ENCODE assay signal across 8 cellular contexts in the genomic region with DNA sequence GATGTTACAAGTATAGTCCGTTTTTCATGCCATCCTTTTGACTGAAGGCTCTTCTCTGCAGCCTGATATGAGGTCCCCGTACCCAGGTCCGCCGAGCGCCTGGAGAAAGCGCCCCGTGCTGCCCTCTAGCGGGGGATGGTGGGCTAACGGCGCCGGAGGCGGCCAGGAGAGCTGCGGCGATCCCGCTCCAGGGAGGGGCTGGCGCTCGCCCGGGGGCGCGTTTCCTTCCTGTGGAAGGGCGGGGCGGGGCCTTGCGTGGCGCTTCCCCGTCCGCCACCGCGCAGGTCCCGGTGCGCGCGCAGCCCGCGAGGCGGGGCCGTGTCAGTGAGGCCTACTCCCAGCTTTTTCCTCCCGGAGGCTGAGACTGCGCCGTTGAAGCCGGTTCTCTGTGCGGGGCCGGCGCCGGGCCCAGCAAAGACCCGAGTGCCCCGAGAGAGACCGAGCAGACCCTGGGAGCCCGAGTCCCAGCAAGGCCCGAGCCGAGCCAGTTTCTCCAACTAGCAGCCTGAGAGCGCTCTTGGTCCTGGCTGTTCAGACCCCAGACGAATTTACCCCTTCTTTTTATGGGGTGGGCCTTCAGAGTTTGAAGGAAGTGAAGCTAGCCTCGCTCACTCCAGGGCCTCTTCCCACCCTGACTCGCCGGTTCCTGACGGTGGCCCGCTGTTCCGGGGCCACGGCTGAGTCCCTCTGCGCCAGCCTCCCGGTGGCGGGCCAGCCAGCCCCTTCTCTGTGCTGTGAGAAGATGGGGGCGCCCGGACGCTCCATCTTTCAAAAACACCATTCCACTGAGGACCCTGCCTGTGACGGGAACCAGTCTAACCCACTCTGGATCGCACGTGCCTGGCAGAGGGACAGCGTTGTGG. TPM values are rescaled to one million over a fixed set of nuclear protein-coding genes. Genes with fewer than 3 reads are reported as not detected.
DNase-seq lines count a peak whose midpoint lies in the region; ATAC-seq and TF ChIP-seq lines count a peak whose summit lies in the region.

No MANE protein-coding gene starts in this region.

- H3K27ac ChIP-seq in C4-2B (peak overlapping the region; percentile 91), liver (ENCODE audit: low read depth in 1 of 2, low read length in 2 of 2) (peak overlapping the region; percentile 85 to 87)

- peaks cover 3 to 14% (median 9%) of the 10 kb centered on the region in 4 donors for H3K4me1 ChIP-seq in liver (ENCODE audit: control insufficient read depth in 4 of 4, insufficient read depth in 4 of 4, low read length in 3 of 4)

- TF ChIP-seq CTCF in C4-2B (conservative IDR thresholded peaks at IDR 0.05) (peak; percentile 98), liver (IDR thresholded peaks at IDR 0.05; ENCODE audit: low read depth, low read length, missing input control) (peak; percentile 95)

- TF ChIP-seq RAD21 in liver (IDR thresholded peaks at IDR 0.05), result peak; percentile 86 to 88

- peak overlapping the region; percentile 75 to 90 for H3K9ac ChIP-seq in liver (ENCODE audit: low read depth in 1 of 2, low read length in 2 of 2)

- H3K4me3 ChIP-seq in liver (ENCODE audit: low read depth in 1 of 3, low read length in 3 of 3), result peak overlapping the region; percentile 49 to 68 (median 67)

- WGBS in liver, result 3% methylated on average over 69 of the region's 69 CpGs

- H3K27me3 ChIP-seq in liver (ENCODE audit: control insufficient read depth in 4 of 4, insufficient read depth in 4 of 4, low read length in 3 of 4), result no peaks in the 10 kb centered on the region

- H3K36me3 ChIP-seq in liver (ENCODE audit: control insufficient read depth in 4 of 4, insufficient read depth in 3 of 4, low read depth in 1 of 4, low read length in 3 of 4), result peaks cover 5 to 27% (median 20%) of the 10 kb centered on the region in 4 donors

- H3K9me3 ChIP-seq in liver (ENCODE audit: control insufficient read depth in 4 of 4, low read length in 3 of 4), result peaks cover 0 to 4% (median 0%) of the 10 kb centered on the region in 4 donors

- DNase-seq in NCI-H526 treated with DMSO at 0.1 percent for 48 hours (lab: John Stamatoyannopoulos, UW), result peak; percentile 77
- peak; percentile 98 to 99 for DNase-seq in activated CD4-positive, alpha-beta T cell treated with anti-CD3 and anti-CD28 coated beads, Interleukin-2, amount 50 U/mL, for 24 hours (ENCODE audit: low read depth in 1 of 2, low spot score in 1 of 2)
- peak; percentile 98 for DNase-seq in dermis blood vessel endothelial cell
- peak; percentile 99 for DNase-seq in stimulated activated CD4-positive, alpha-beta T cell treated with anti-CD3 and anti-CD28 coated beads, Interleukin-4, amount 100 ng/mL, for 24 hours

- ATAC-seq in GM19328 (IDR thresholded peaks at IDR 0.05; ENCODE audit: unreplicated experiment), result peak; percentile 84
- ATAC-seq in HG03520 (IDR thresholded peaks at IDR 0.05; ENCODE audit: unreplicated experiment), result peak; percentile 93

TF ChIP-seq in liver, 16 proteins besides CTCF, POLR2A, EP300 and RAD21:
- peak; percentile 46 for TF ChIP-seq YY1 (IDR thresholded peaks at IDR 0.05)
- TF ChIP-seq JUND (IDR thresholded peaks at IDR 0.05), result no peak
- TF ChIP-seq, protein P1, sequence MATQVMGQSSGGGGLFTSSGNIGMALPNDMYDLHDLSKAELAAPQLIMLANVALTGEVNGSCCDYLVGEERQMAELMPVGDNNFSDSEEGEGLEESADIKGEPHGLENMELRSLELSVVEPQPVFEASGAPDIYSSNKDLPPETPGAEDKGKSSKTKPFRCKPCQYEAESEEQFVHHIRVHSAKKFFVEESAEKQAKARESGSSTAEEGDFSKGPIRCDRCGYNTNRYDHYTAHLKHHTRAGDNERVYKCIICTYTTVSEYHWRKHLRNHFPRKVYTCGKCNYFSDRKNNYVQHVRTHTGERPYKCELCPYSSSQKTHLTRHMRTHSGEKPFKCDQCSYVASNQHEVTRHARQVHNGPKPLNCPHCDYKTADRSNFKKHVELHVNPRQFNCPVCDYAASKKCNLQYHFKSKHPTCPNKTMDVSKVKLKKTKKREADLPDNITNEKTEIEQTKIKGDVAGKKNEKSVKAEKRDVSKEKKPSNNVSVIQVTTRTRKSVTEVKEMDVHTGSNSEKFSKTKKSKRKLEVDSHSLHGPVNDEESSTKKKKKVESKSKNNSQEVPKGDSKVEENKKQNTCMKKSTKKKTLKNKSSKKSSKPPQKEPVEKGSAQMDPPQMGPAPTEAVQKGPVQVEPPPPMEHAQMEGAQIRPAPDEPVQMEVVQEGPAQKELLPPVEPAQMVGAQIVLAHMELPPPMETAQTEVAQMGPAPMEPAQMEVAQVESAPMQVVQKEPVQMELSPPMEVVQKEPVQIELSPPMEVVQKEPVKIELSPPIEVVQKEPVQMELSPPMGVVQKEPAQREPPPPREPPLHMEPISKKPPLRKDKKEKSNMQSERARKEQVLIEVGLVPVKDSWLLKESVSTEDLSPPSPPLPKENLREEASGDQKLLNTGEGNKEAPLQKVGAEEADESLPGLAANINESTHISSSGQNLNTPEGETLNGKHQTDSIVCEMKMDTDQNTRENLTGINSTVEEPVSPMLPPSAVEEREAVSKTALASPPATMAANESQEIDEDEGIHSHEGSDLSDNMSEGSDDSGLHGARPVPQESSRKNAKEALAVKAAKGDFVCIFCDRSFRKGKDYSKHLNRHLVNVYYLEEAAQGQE (IDR thresholded peaks at IDR 0.05), result peak; percentile 70
- TF ChIP-seq SP1 (IDR thresholded peaks at IDR 0.05), result peak; percentile 51
- no peak for TF ChIP-seq NR2F2 (IDR thresholded peaks at IDR 0.05)
- TF ChIP-seq HNF4A (conservative IDR thresholded peaks at IDR 0.05), result peak in 1 of 2 donors; percentile 44
- TF ChIP-seq TAF1 (conservative IDR thresholded peaks at IDR 0.05), result peak; percentile 41
- no peak for TF ChIP-seq HNF4G (IDR thresholded peaks at IDR 0.05)
- TF ChIP-seq, protein P2, sequence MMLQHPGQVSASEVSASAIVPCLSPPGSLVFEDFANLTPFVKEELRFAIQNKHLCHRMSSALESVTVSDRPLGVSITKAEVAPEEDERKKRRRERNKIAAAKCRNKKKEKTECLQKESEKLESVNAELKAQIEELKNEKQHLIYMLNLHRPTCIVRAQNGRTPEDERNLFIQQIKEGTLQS (IDR thresholded peaks at IDR 0.05), result no peak
- TF ChIP-seq GABPA (IDR thresholded peaks at IDR 0.05 in 1 of 2, conservative IDR thresholded peaks at IDR 0.05 in 1 of 2), result peak in 1 of 2 donors; percentile 84
- TF ChIP-seq, protein P3, sequence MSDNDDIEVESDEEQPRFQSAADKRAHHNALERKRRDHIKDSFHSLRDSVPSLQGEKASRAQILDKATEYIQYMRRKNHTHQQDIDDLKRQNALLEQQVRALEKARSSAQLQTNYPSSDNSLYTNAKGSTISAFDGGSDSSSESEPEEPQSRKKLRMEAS (IDR thresholded peaks at IDR 0.05), result peak; percentile 11
- TF ChIP-seq FOXA2 (IDR thresholded peaks at IDR 0.05), result peak; percentile 23
- TF ChIP-seq EGR1 (IDR thresholded peaks at IDR 0.05; ENCODE audit: low read depth in 2 of 2), result peak; percentile 31 to 58
- no peak for TF ChIP-seq RXRA (IDR thresholded peaks at IDR 0.05)

RNA-seq across cellular contexts. Expression of a gene that starts 9.7 kb away (rescaled TPM):
- total RNA-seq in dermis blood vessel endothelial cell (16.0 and 16.3 TPM in 2 replicates), liver (1 to 10 TPM; 8.1 to 8.6 TPM)
- 1 to 10 TPM; 2.3 to 5.2 TPM for polyA plus RNA-seq in liver

Comparison
In these comparisons a context has a peak if more than half of its experiments do, and no peak if none do; other contexts are left out.
1. Peak in every context shown above with its lines: DNase-seq, ATAC-seq, H3K4me3 ChIP-seq and H3K27ac ChIP-seq.